Comparison of ENCODE assay signal across 17 cellular contexts in genomic region chr6:103335412-103335811, GRCh38.
"Had no signal": no experiment of that assay in that cellular context is flagged by ENCODE, and none has a peak within 500 bp of the region (broad histone marks: within the 10 kb centered on the region; RNA-seq: fewer than 3 reads in every experiment).

No MANE protein-coding gene starts in this region.

- H3K4me1 ChIP-seq: right atrium auricular region, sigmoid colon had no signal

- H3K9me3 ChIP-seq: mucosa of descending colon, right atrium auricular region, sigmoid colon had no signal

- DNase-seq: effector CD4-positive, alpha-beta T cell; endodermal cell; foreskin melanocyte; head of caudate nucleus; kidney glomerular epithelial cell; mammary epithelial cell; mucosa of descending colon; naive thymus-derived CD8-positive, alpha-beta T cell; sigmoid colon; stimulated activated CD4-positive, alpha-beta T cell treated with anti-CD3 and anti-CD28 coated beads, Interleukin-12 subunit alpha, Interleukin-12 subunit beta, amount 100 ng/mL, for 4 hours; stimulated activated naive CD4-positive, alpha-beta T cell had no signal

- H3K4me3 ChIP-seq: coronary artery, hepatocyte, mucosa of descending colon, right atrium auricular region, sigmoid colon, skin epidermis had no signal

- H3K79me2 ChIP-seq: hepatocyte had no signal

- H3K36me3 ChIP-seq: right atrium auricular region, sigmoid colon had no signal

- H3K27ac ChIP-seq: coronary artery, hepatocyte, right atrium auricular region, sigmoid colon, skin epidermis had no signal

- FAIRE-seq: endothelial cell of umbilical vein, urothelium cell line had no signal

- H3K4me2 ChIP-seq: hepatocyte had no signal

- H2AFZ ChIP-seq: hepatocyte had no signal

- H3K27me3 ChIP-seq: hepatocyte, right atrium auricular region, sigmoid colon had no signal

- ATAC-seq: mucosa of descending colon; naive thymus-derived CD8-positive, alpha-beta T cell had no signal
